In the genomic region with DNA sequence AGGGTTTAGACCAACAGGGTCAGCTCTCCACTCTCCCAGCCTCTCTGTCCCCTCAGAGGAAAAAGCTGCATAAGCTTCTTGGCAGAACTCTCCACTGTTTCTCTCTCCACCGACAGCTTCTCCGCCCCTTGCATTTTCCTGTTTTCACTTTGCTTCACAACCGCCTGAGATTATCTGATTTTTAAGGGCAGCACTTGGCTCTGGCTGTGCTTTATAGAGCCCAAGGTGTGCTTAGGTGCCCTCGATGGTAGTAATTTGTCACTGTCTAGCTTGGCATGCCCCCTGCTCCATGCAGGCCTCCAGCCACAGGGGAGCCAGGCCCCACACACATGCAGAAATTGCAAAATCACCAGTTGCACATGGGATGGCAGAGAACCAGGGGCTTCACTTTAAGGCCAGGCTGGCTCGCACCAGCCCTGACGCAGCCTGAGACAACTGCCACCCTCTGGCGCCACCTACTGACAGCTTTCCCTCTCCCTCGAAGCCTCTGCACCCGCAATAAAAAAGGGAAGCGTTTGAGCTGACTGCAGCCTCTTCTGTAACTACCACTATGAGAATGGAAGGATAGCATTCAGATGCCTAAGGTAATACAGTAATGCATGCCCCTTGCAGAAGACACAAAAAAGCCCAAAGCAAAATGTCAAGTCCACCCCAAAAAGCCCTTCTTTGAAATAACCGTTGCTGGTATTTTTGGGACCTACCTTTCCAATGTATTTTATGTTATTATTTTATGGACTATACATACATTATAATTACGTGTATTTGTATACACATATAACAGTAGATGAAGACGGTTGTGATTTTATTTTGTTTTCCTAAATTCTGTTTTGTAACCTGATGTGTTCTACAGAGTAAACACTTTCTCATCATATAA, we compare ENCODE assay signal across 8 cellular contexts. TPM values are rescaled to one million over a fixed set of nuclear protein-coding genes. Genes with fewer than 3 reads are reported as not detected.
DNase-seq lines count a peak whose midpoint lies in the region; ATAC-seq and TF ChIP-seq lines count a peak whose summit lies in the region.

No MANE protein-coding gene starts in this region.

- H4K91ac ChIP-seq in neuronal stem cell (ENCODE audit: low read depth, low read length, poor library complexity), result no peak overlapping the region

- no peak overlapping the region for H2BK120ac ChIP-seq in neuronal stem cell (ENCODE audit: low read depth, low read length)

- H3K4me3 ChIP-seq in fibroblast of mammary gland (ENCODE audit: control insufficient read depth, low read depth, low read length), result no peak overlapping the region
- H3K4me3 ChIP-seq in neuronal stem cell (ENCODE audit: low read length in 2 of 2), result no peak overlapping the region

- H2BK5ac ChIP-seq in neuronal stem cell (ENCODE audit: low read length), result no peak overlapping the region

- peaks cover 0 to 4% of the 10 kb centered on the region in 2 donors for H3K4me1 ChIP-seq in neuronal stem cell (ENCODE audit: control insufficient read depth in 2 of 2, insufficient read depth in 1 of 2, low read depth in 1 of 2, low read length in 2 of 2)

- peaks cover 6% of the 10 kb centered on the region for H3K4me1 Mint-ChIP-seq in activated T-cell treated with anti-CD3 and anti-CD28 coated beads, Interleukin-2, amount 50 U/mL, for 24 hours (ENCODE audit: low read depth)

- H3K27me3 Mint-ChIP-seq in activated T-cell treated with anti-CD3 and anti-CD28 coated beads, Interleukin-2, amount 50 U/mL, for 24 hours, result peaks cover 12% of the 10 kb centered on the region

- ATAC-seq in GM21529 (IDR thresholded peaks at IDR 0.05; ENCODE audit: unreplicated experiment), result peak; percentile 93

- no peak overlapping the region for H2AK5ac ChIP-seq in neuronal stem cell (ENCODE audit: low read depth, low read length)

- H2BK12ac ChIP-seq in neuronal stem cell (ENCODE audit: low read length), result no peak overlapping the region

- TF ChIP-seq CTCF in fibroblast of mammary gland (conservative IDR thresholded peaks at IDR 0.05; ENCODE audit: control insufficient read depth, insufficient read depth, low read depth, low read length), result peak; percentile 85

- H3K9ac ChIP-seq in neuronal stem cell (ENCODE audit: low read depth, low read length, poor library complexity), result no peak overlapping the region

- H2BK15ac ChIP-seq in neuronal stem cell (ENCODE audit: low read length), result no peak overlapping the region

- H4K8ac ChIP-seq in neuronal stem cell (ENCODE audit: low read depth, low read length), result no peak overlapping the region

- H3K27me3 ChIP-seq in neuronal stem cell (ENCODE audit: control insufficient read depth in 3 of 3, insufficient read depth in 3 of 3, low read depth in 1 of 3, low read length in 3 of 3), result no peaks in the 10 kb centered on the region

- H3K4me3 Mint-ChIP-seq in activated T-cell treated with anti-CD3 and anti-CD28 coated beads, Interleukin-2, amount 50 U/mL, for 24 hours, result no peak overlapping the region

- H3K23ac ChIP-seq in neuronal stem cell (ENCODE audit: low read depth, low read length, poor library complexity), result no peak overlapping the region

- H3K9me3 Mint-ChIP-seq in activated T-cell treated with anti-CD3 and anti-CD28 coated beads, Interleukin-2, amount 50 U/mL, for 24 hours, result no peaks in the 10 kb centered on the region

- H3K36me3 Mint-ChIP-seq in activated T-cell treated with anti-CD3 and anti-CD28 coated beads, Interleukin-2, amount 50 U/mL, for 24 hours (ENCODE audit: low read depth), result no peaks in the 10 kb centered on the region

- no peak overlapping the region for H2AFZ ChIP-seq in neuronal stem cell (ENCODE audit: low read length)

- H3K27ac ChIP-seq in neuronal stem cell (replicated peaks; ENCODE audit: low read length), result no peak overlapping the region
- H3K27ac ChIP-seq in substantia nigra (ENCODE audit: low read depth, low read length, poor library complexity, severe bottlenecking), result no peak overlapping the region

- H3K36me3 ChIP-seq in neuronal stem cell (replicated peaks in 1 of 2; ENCODE audit: control insufficient read depth in 2 of 2, insufficient read depth in 2 of 2, low read length in 2 of 2), result no peaks in the 10 kb centered on the region

- no peaks in the 10 kb centered on the region for H3K79me1 ChIP-seq in neuronal stem cell (ENCODE audit: low read depth, low read length)

- WGBS in neuronal stem cell (ENCODE audit: extremely low coverage in 2 of 2, insufficient read length in 2 of 2, insufficient replicate concordance in 1 of 2), 2 donors, result no CpG with 5 or more reads among the region's 13 CpGs

- in situ Hi-C loops in KBM-7 (cut with MboI; ENCODE audit: low pct_unique_long_range_greater_than_20kb, low sequenced_read_pairs), result no loop called here

- H3K18ac ChIP-seq in neuronal stem cell (ENCODE audit: low read length), result no peak overlapping the region

- H3K27ac Mint-ChIP-seq in activated T-cell treated with anti-CD3 and anti-CD28 coated beads, Interleukin-2, amount 50 U/mL, for 24 hours, result no peak overlapping the region

- DNase-seq in DMS53 (lab: John Stamatoyannopoulos, UW) (peak; percentile 87), KBM-7 (peak; percentile 90), OCI-M2 (lab: John Stamatoyannopoulos, UW; ENCODE audit: unreplicated experiment) (peak; percentile 54), fibroblast of mammary gland (ENCODE audit: low read depth) (peak; percentile 63), neuronal stem cell (ENCODE audit: low spot score) (peak; percentile 79), substantia nigra (lab: John Stamatoyannopoulos, UW) (peak in 44 of 49 donors; percentile 2 to 82 (median 48))
- peak; percentile 80 for DNase-seq in activated T-cell treated with anti-CD3 and anti-CD28 coated beads, Interleukin-2, amount 50 U/mL, for 24 hours

- no peak overlapping the region for H3K4ac ChIP-seq in neuronal stem cell (ENCODE audit: low read length)

- H3K14ac ChIP-seq in neuronal stem cell (ENCODE audit: low read length), result no peak overlapping the region

- no peak overlapping the region for H3K4me2 ChIP-seq in neuronal stem cell (ENCODE audit: insufficient read depth, low read length, poor library complexity, severe bottlenecking)

- H3K9me3 ChIP-seq in neuronal stem cell (replicated peaks in 1 of 2; ENCODE audit: control insufficient read depth in 2 of 2, insufficient read depth in 1 of 2, low read depth in 1 of 2, low read length in 2 of 2), result no peaks in the 10 kb centered on the region

RNA-seq across cellular contexts. Expression of a gene that starts 32.0 kb away (rescaled TPM):
- 6.0 TPM for polyA plus RNA-seq in neuronal stem cell (2013, experiment 1 of 2)
- polyA plus RNA-seq in neuronal stem cell (2013, experiment 2 of 2), result 6.5 TPM
